10 cellular contexts compared by ENCODE assay signal in the genomic region with DNA sequence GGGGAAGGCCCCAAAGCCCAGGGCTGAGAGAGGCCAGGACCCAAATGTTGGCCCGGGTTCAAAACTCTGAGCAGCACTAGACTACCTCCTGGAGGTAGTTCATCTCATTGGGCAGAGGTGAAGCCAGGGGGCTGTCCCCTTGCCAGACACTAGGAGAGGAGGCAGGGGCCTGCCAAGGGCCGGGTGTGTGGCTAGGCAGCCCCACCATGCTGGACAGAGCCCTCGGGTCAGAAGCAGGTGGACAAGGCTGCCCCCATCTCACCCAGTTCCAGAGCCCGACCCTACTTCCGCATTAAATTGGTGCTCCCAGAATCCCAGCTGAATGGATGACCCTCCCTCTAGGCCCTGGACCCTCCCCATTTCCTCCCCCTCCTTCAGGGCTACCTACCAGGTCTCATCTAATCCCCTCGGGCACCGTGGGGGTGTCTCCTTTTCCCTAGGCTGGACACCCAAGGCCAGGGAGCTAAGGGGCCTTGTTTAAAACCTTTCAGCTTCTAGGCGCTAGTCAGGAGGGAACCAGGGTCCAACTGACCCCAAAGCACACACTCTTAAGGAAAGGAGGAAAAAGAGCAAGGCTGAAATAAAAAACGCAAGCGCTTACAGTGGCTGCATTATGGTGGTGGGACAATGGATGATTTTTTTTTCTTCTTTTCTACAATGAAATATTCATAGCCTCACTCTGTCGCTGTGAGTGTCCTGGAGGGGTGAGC.
DNase-seq lines count a peak whose midpoint lies in the region; ATAC-seq and TF ChIP-seq lines count a peak whose summit lies in the region.
"Had no signal": no experiment of that assay in that cellular context is flagged by ENCODE, and none has a peak within 500 bp of the region (broad histone marks: within the 10 kb centered on the region; RNA-seq: fewer than 3 reads in every experiment).

No MANE protein-coding gene starts in this region.

- H3K4me1 ChIP-seq in thoracic aorta (ENCODE audit: control insufficient read depth in 1 of 2, low read depth in 2 of 2) = peaks cover 0 to 17% of the 10 kb centered on the region in 2 donors

- POLR2A ChIA-PET in activated B cell treated with CpG ODN at 0.5 μM for 24 hours (lab: Charles Lee) = no interaction called here

- peak overlapping the region; percentile 63 for H3K27ac Mint-ChIP-seq in activated T-cell treated with anti-CD3 and anti-CD28 coated beads, Interleukin-2, amount 50 U/mL, for 24 hours
- no peak overlapping the region for H3K27ac Mint-ChIP-seq in activated B cell treated with CpG ODN at 0.5 μM for 24 hours

- peaks cover 10% of the 10 kb centered on the region for H3K4me1 Mint-ChIP-seq in activated T-cell treated with anti-CD3 and anti-CD28 coated beads, Interleukin-2, amount 50 U/mL, for 24 hours (ENCODE audit: low read depth)
- peaks cover 12% of the 10 kb centered on the region for H3K4me1 Mint-ChIP-seq in activated B cell treated with CpG ODN at 0.5 μM for 24 hours

- H3K36me3 Mint-ChIP-seq in activated T-cell treated with anti-CD3 and anti-CD28 coated beads, Interleukin-2, amount 50 U/mL, for 24 hours (ENCODE audit: low read depth) = no peaks in the 10 kb centered on the region
- H3K36me3 Mint-ChIP-seq in activated B cell treated with CpG ODN at 0.5 μM for 24 hours (ENCODE audit: low read depth) = no peaks in the 10 kb centered on the region

- H3K27me3 Mint-ChIP-seq in activated T-cell treated with anti-CD3 and anti-CD28 coated beads, Interleukin-2, amount 50 U/mL, for 24 hours = no peaks in the 10 kb centered on the region
- peaks cover 42% of the 10 kb centered on the region for H3K27me3 Mint-ChIP-seq in activated B cell treated with CpG ODN at 0.5 μM for 24 hours

- ATAC-seq in activated B cell treated with CpG ODN at 0.5 μM for 24 hours (ENCODE audit: low read depth) (no peak), thoracic aorta (ENCODE audit: insufficient number of reproducible peaks, low FRiP score, low read depth) (no peak)

- no peak for DNase-seq in activated T-cell treated with anti-CD3 and anti-CD28 coated beads, Interleukin-2, amount 50 U/mL, for 24 hours
- DNase-seq in activated T-cell treated with anti-CD3 and anti-CD28 coated beads, Interleukin-2, amount 50 U/mL, for 1 hour = no peak
- DNase-seq in activated B cell treated with CpG ODN at 0.5 μM for 24 hours (no peak), thoracic aorta (ENCODE audit: low spot score) (no peak), NCI-H524 treated with DMSO at 0.1 percent for 48 hours (lab: John Stamatoyannopoulos, UW) (no peak), amniotic stem cell (lab: John Stamatoyannopoulos, UW) (no peak), NCI-H1105 (lab: John Stamatoyannopoulos, UW) (no peak)
- DNase-seq: activated effector memory CD4-positive, alpha-beta T cell treated with anti-CD3 and anti-CD28 coated beads, Interleukin-2, amount 50 U/mL, for 16 hours; stimulated activated CD4-positive, alpha-beta T cell treated with anti-CD3 and anti-CD28 coated beads, Interleukin-4, amount 100 ng/mL, for 1 hour had no signal

- no peaks in the 10 kb centered on the region for H3K36me3 ChIP-seq in thoracic aorta

- no peaks in the 10 kb centered on the region for H3K27me3 ChIP-seq in layer of hippocampus (ENCODE audit: control insufficient read depth, insufficient read depth, low read length)
- no peaks in the 10 kb centered on the region for H3K27me3 ChIP-seq in thoracic aorta (replicated peaks; ENCODE audit: insufficient read depth)

- no peaks in the 10 kb centered on the region for H3K9me3 Mint-ChIP-seq in activated T-cell treated with anti-CD3 and anti-CD28 coated beads, Interleukin-2, amount 50 U/mL, for 24 hours
- H3K9me3 Mint-ChIP-seq in activated B cell treated with CpG ODN at 0.5 μM for 24 hours = no peaks in the 10 kb centered on the region

- peak overlapping the region; percentile 66 for H3K4me3 Mint-ChIP-seq in activated T-cell treated with anti-CD3 and anti-CD28 coated beads, Interleukin-2, amount 50 U/mL, for 24 hours
- peak overlapping the region; percentile 50 for H3K4me3 Mint-ChIP-seq in activated B cell treated with CpG ODN at 0.5 μM for 24 hours

- H3K9me3 ChIP-seq in thoracic aorta = no peaks in the 10 kb centered on the region

- CTCF ChIA-PET in activated B cell treated with CpG ODN at 0.5 μM for 24 hours (lab: Charles Lee) = no interaction called here

- peak overlapping the region; percentile 65 for H3K4me3 ChIP-seq in thoracic aorta

- intact Hi-C loops in activated B cell treated with CpG ODN at 0.5 μM for 24 hours (cut with micrococcal nuclease) = no loop called here

- TF ChIP-seq CTCF in activated B cell treated with CpG ODN at 0.5 μM for 24 hours (IDR thresholded peaks at IDR 0.05) = no peak
- TF ChIP-seq CTCF in thoracic aorta (IDR thresholded peaks at IDR 0.05) = no peak

- H3K27ac ChIP-seq in layer of hippocampus (ENCODE audit: low read depth, low read length) = peak overlapping the region; percentile 68
- no peak overlapping the region for H3K27ac ChIP-seq in thoracic aorta
